In the genomic region with DNA sequence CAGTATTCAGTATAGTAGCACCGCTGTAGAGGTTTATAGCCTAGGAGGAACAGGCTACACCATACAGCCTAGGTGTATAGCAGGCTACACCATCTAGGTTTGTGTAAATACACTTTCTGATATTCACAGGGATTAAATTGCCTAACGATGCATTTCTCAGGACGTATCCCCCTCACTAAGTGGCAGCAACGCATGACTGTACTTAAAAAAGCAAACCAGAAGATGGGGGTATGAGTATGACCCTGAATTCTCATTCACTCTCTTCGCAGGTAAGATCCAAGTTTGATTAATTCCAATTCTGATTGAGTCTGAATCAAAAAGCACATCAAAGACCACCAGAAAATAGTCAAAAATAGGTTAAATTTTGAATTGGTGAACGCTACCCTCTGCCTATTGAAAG, we compare ENCODE assay signal across 9 cellular contexts. TPM values are rescaled to one million over a fixed set of nuclear protein-coding genes. Genes with fewer than 3 reads are reported as not detected.
DNase-seq lines count a peak whose midpoint lies in the region; ATAC-seq and TF ChIP-seq lines count a peak whose summit lies in the region.
"Had no signal": no experiment of that assay in that cellular context is flagged by ENCODE, and none has a peak within 500 bp of the region (broad histone marks: within the 10 kb centered on the region; RNA-seq: fewer than 3 reads in every experiment).

No MANE protein-coding gene starts in this region.

- peak overlapping the region; percentile 72 for H3K4me3 ChIP-seq in thoracic aorta

- H3K9me3 Mint-ChIP-seq in activated CD4-positive, alpha-beta T cell treated with anti-CD3 and anti-CD28 coated beads, Interleukin-2, amount 10 ng/mL, durations not matched to agents 24 days and 14 days, result peaks cover 4% of the 10 kb centered on the region
- H3K9me3 Mint-ChIP-seq in activated CD4-positive, alpha-beta memory T cell treated with anti-CD3 and anti-CD28 coated beads, Interleukin-2, amount 10 ng/mL, durations not matched to agents 7 days and 5 days, result no peaks in the 10 kb centered on the region
- H3K9me3 Mint-ChIP-seq in immature natural killer cell, result peaks cover 0 to 2% (median 0%) of the 10 kb centered on the region in 6 donors

- peaks cover 17% of the 10 kb centered on the region for H3K4me1 Mint-ChIP-seq in activated CD4-positive, alpha-beta T cell treated with anti-CD3 and anti-CD28 coated beads, Interleukin-2, amount 10 ng/mL, durations not matched to agents 24 days and 14 days
- H3K4me1 Mint-ChIP-seq in activated CD4-positive, alpha-beta memory T cell treated with anti-CD3 and anti-CD28 coated beads, Interleukin-2, amount 10 ng/mL, durations not matched to agents 7 days and 5 days, result peaks cover 34% of the 10 kb centered on the region
- H3K4me1 Mint-ChIP-seq in immature natural killer cell, result peaks cover 29 to 53% of the 10 kb centered on the region in 2 donors

- TF ChIP-seq CTCF in thoracic aorta (IDR thresholded peaks at IDR 0.05), result no peak
- no peak for TF ChIP-seq CTCF in omental fat pad (IDR thresholded peaks at IDR 0.05)

- DNase-seq in activated CD4-positive, alpha-beta T cell treated with anti-CD3 and anti-CD28 coated beads, Interleukin-2, amount 10 ng/mL, durations not matched to agents 24 days and 14 days, result no peak
- DNase-seq in activated CD4-positive, alpha-beta T cell treated with anti-CD3 and anti-CD28 coated beads for 1 hour, result no peak
- no peak for DNase-seq in activated CD4-positive, alpha-beta memory T cell treated with anti-CD3 and anti-CD28 coated beads, Interleukin-2, amount 10 ng/mL, durations not matched to agents 7 days and 5 days
- no peak for DNase-seq in immature natural killer cell
- DNase-seq in thoracic aorta (ENCODE audit: low spot score), result no peak
- DNase-seq in omental fat pad (ENCODE audit: low spot score), result no peak
- DNase-seq in NCI-H1048 (lab: John Stamatoyannopoulos, UW), result no peak
- DNase-seq in NCI-H446 (lab: John Stamatoyannopoulos, UW), result no peak
- DNase-seq: T1000 had no signal

- peak overlapping the region; percentile 95 for H3K27ac Mint-ChIP-seq in activated CD4-positive, alpha-beta T cell treated with anti-CD3 and anti-CD28 coated beads, Interleukin-2, amount 10 ng/mL, durations not matched to agents 24 days and 14 days
- H3K27ac Mint-ChIP-seq in activated CD4-positive, alpha-beta memory T cell treated with anti-CD3 and anti-CD28 coated beads, Interleukin-2, amount 10 ng/mL, durations not matched to agents 7 days and 5 days, result peak overlapping the region; percentile 90
- peak overlapping the region; percentile 96 to 98 (median 98) for H3K27ac Mint-ChIP-seq in immature natural killer cell

- POLR2A ChIA-PET in activated CD4-positive, alpha-beta memory T cell treated with anti-CD3 and anti-CD28 coated beads, Interleukin-2, amount 10 ng/mL, durations not matched to agents 7 days and 5 days (lab: Charles Lee), result no interaction called here

- peaks cover 0 to 19% of the 10 kb centered on the region in 2 donors for H3K4me1 ChIP-seq in thoracic aorta (ENCODE audit: control insufficient read depth in 1 of 2, low read depth in 2 of 2)

- peak overlapping the region; percentile 96 for H3K4me3 Mint-ChIP-seq in activated CD4-positive, alpha-beta T cell treated with anti-CD3 and anti-CD28 coated beads, Interleukin-2, amount 10 ng/mL, durations not matched to agents 24 days and 14 days
- peak overlapping the region; percentile 95 for H3K4me3 Mint-ChIP-seq in activated CD4-positive, alpha-beta memory T cell treated with anti-CD3 and anti-CD28 coated beads, Interleukin-2, amount 10 ng/mL, durations not matched to agents 7 days and 5 days
- peak overlapping the region; percentile 93 to 99 (median 96) for H3K4me3 Mint-ChIP-seq in immature natural killer cell

- H3K27me3 ChIP-seq in thoracic aorta (replicated peaks; ENCODE audit: insufficient read depth), result no peaks in the 10 kb centered on the region

- peaks cover 16% of the 10 kb centered on the region for H3K36me3 ChIP-seq in thoracic aorta

- intact Hi-C loops in activated CD4-positive, alpha-beta T cell treated with anti-CD3 and anti-CD28 coated beads, Interleukin-2, amount 10 ng/mL, durations not matched to agents 24 days and 14 days (cut with micrococcal nuclease), result no loop called here

- no peaks in the 10 kb centered on the region for H3K9me3 ChIP-seq in thoracic aorta

- H3K27ac ChIP-seq in thoracic aorta, result peak overlapping the region in 1 of 2 donors; percentile 86

- no peak for ATAC-seq in thoracic aorta (ENCODE audit: insufficient number of reproducible peaks, low FRiP score, low read depth)
- no peak for ATAC-seq in omental fat pad (ENCODE audit: low FRiP score)

- peaks cover 7% of the 10 kb centered on the region for H3K27me3 Mint-ChIP-seq in activated CD4-positive, alpha-beta T cell treated with anti-CD3 and anti-CD28 coated beads, Interleukin-2, amount 10 ng/mL, durations not matched to agents 24 days and 14 days
- H3K27me3 Mint-ChIP-seq in activated CD4-positive, alpha-beta memory T cell treated with anti-CD3 and anti-CD28 coated beads, Interleukin-2, amount 10 ng/mL, durations not matched to agents 7 days and 5 days, result peaks cover 9% of the 10 kb centered on the region
- peaks cover 5 to 20% (median 11%) of the 10 kb centered on the region in 3 donors for H3K27me3 Mint-ChIP-seq in immature natural killer cell (ENCODE audit: low read depth in 3 of 3)

- H3K36me3 Mint-ChIP-seq in activated CD4-positive, alpha-beta T cell treated with anti-CD3 and anti-CD28 coated beads, Interleukin-2, amount 10 ng/mL, durations not matched to agents 24 days and 14 days (ENCODE audit: low read depth), result peaks cover 18% of the 10 kb centered on the region
- H3K36me3 Mint-ChIP-seq in activated CD4-positive, alpha-beta memory T cell treated with anti-CD3 and anti-CD28 coated beads, Interleukin-2, amount 10 ng/mL, durations not matched to agents 7 days and 5 days (ENCODE audit: low read depth), result peaks cover 26% of the 10 kb centered on the region
- H3K36me3 Mint-ChIP-seq in immature natural killer cell, result peaks cover 10 to 19% (median 12%) of the 10 kb centered on the region in 3 donors

- CTCF ChIA-PET in activated CD4-positive, alpha-beta memory T cell treated with anti-CD3 and anti-CD28 coated beads, Interleukin-2, amount 10 ng/mL, durations not matched to agents 7 days and 5 days (lab: Charles Lee), result no interaction called here

RNA-seq across cellular contexts. Expression of gene ORC5, which starts 1.0 kb away (rescaled TPM):
- total RNA-seq in activated CD4-positive, alpha-beta T cell treated with anti-CD3 and anti-CD28 coated beads, Interleukin-2, amount 10 ng/mL, durations not matched to agents 24 days and 14 days, result 33.4 and 35.8 TPM in 2 replicates
- total RNA-seq in activated CD4-positive, alpha-beta memory T cell treated with anti-CD3 and anti-CD28 coated beads, Interleukin-2, amount 10 ng/mL, durations not matched to agents 7 days and 5 days, result 10 to 100 TPM; 20.0 to 21.2 TPM
- polyA plus RNA-seq in immature natural killer cell, result 10 to 100 TPM; 15.5 to 27.7 (median 16.9) TPM
- 10 to 100 TPM; 13.8 to 14.8 TPM for total RNA-seq in thoracic aorta
- 10 to 100 TPM in 3 of 4 donors, 1 to 10 TPM in 1; 9.4 to 19.9 (median 13.1) TPM for total RNA-seq in omental fat pad
